In the genomic region with DNA sequence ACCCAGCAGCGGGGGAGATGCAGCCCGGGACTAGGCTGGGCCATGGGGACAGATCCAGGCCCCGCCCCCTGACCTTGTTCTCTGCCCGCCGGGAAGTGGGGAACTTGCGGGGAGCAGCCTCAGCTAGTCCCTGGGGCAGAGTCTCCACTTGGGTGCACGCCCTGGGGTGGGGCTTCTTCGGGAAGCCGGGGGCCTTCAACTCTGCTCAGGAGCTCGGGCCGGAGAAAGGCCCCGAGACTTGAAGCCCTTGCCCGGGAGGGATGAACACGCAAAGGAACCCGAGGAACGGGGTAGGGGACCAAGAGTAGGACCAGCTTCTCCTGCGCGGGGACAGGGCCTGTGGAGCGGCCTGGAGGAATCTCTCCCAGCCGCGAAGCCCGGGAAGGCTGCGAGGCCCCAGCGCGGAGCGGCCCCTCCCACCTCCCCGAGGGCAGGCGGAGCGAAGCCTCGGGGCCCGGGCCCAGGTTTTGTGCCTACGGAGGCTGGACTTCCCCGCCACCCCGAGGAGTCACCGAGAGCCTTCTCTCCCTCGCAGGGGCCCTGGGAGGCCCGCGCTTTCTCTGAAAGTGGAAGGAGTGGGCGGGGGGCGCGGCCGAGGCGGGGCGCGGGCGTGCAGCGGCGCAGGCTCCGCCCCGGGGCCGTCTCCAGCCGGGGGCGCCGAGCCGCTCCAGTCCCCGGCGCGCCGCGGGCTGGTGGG, we compare ENCODE assay signal across 8 cellular contexts. TPM values are rescaled to one million over a fixed set of nuclear protein-coding genes. Genes with fewer than 3 reads are reported as not detected.
DNase-seq lines count a peak whose midpoint lies in the region; ATAC-seq and TF ChIP-seq lines count a peak whose summit lies in the region.

TSS of gene ITPKA (plus strand) at position 670 of the 697 bp plus-strand sequence. CDS start 54 bp downstream, outside the sequence.

- TF ChIP-seq CTCF in DND-41 (IDR thresholded peaks at IDR 0.05; ENCODE audit: borderline replicate concordance, extremely low read depth, low read length, poor library complexity, severe bottlenecking) (no peak), upper lobe of right lung (IDR thresholded peaks at IDR 0.05) (no peak)

- peak within 1 kb of the TSS; percentile 58 to 76 for H3K4me3 ChIP-seq in DND-41 (ENCODE audit: low read depth in 1 of 2, low read length in 2 of 2)
- H3K4me3 ChIP-seq in upper lobe of right lung = peak within 1 kb of the TSS; percentile 80

- H3K27me3 Mint-ChIP-seq in activated naive CD4-positive, alpha-beta T cell treated with anti-CD3 and anti-CD28 coated beads for 36 hours (ENCODE audit: low read depth) = peaks cover 38% of the 10 kb centered on the region

- peak within 1 kb of the TSS; percentile 94 for H3K9ac ChIP-seq in DND-41 (ENCODE audit: low read depth, low read length)

- peak within 1 kb of the TSS; percentile 98 for H3K4me2 ChIP-seq in DND-41 (ENCODE audit: insufficient read depth, low read length)

- DNase-seq in DND-41 = peak; percentile 81
- DNase-seq in HuH-7 (ENCODE audit: low spot score) = peak; percentile 82
- peak; percentile 44 for DNase-seq in SK-MEL-5 (ENCODE audit: low read depth, low spot score)
- DNase-seq in activated naive CD4-positive, alpha-beta T cell treated with anti-CD3 and anti-CD28 coated beads for 36 hours = peak; percentile 95
- peak; percentile 84 for DNase-seq in glomerular visceral epithelial cell (ENCODE audit: extremely low spot score)
- DNase-seq in pons (ENCODE audit: low spot score) = peak; percentile 18
- DNase-seq in upper lobe of right lung = peak; percentile 86

- H3K27me3 ChIP-seq in DND-41 (ENCODE audit: insufficient read depth, low read length, poor library complexity) (peaks cover 9% of the 10 kb centered on the region), upper lobe of right lung (peaks cover 51% of the 10 kb centered on the region)

- peak within 1 kb of the TSS; percentile 3 for H3K27ac Mint-ChIP-seq in activated naive CD4-positive, alpha-beta T cell treated with anti-CD3 and anti-CD28 coated beads for 36 hours

- H3K36me3 Mint-ChIP-seq in activated naive CD4-positive, alpha-beta T cell treated with anti-CD3 and anti-CD28 coated beads for 36 hours (ENCODE audit: low read depth) = no peaks in the 10 kb centered on the region

- H3K4me1 ChIP-seq in DND-41 (ENCODE audit: insufficient read depth, low read length) = peaks cover 26% of the 10 kb centered on the region
- peaks cover 29% of the 10 kb centered on the region for H3K4me1 ChIP-seq in upper lobe of right lung

- H2AFZ ChIP-seq in DND-41 (ENCODE audit: low read depth, low read length) = peak within 1 kb of the TSS; percentile 94

- H3K9me3 ChIP-seq in DND-41 (ENCODE audit: insufficient read depth, low read length, severe bottlenecking) = no peaks in the 10 kb centered on the region
- H3K9me3 ChIP-seq in upper lobe of right lung = no peaks in the 10 kb centered on the region

- ATAC-seq in DND-41 (ENCODE audit: insufficient read depth, low read depth) (peak; percentile 81), GM21515 (IDR thresholded peaks at IDR 0.05; ENCODE audit: unreplicated experiment) (peak; percentile 62), upper lobe of right lung (peak; percentile 84)

- CTCF ChIA-PET in activated naive CD4-positive, alpha-beta T cell treated with anti-CD3 and anti-CD28 coated beads for 36 hours (lab: Charles Lee) = interaction anchor here (0.7 to 1.2 kb wide), 3 partner anchors 12 to 28 kb away, joined by 3 to 9 read pairs (median 3); no protein-coding TSS in a partner anchor

- no peaks in the 10 kb centered on the region for H3K36me3 ChIP-seq in DND-41 (ENCODE audit: insufficient read depth, low read length)
- no peaks in the 10 kb centered on the region for H3K36me3 ChIP-seq in upper lobe of right lung

- H4K20me1 ChIP-seq in DND-41 (ENCODE audit: insufficient read depth, low read length) = peaks cover 4% of the 10 kb centered on the region; the same call in 1 of the 2 replicates

- H3K27ac ChIP-seq in DND-41 (ENCODE audit: low read length) (peak within 1 kb of the TSS; percentile 88), upper lobe of right lung (no peak within 1 kb of the TSS)

- no peaks in the 10 kb centered on the region for H3K9me3 Mint-ChIP-seq in activated naive CD4-positive, alpha-beta T cell treated with anti-CD3 and anti-CD28 coated beads for 36 hours

- peak within 1 kb of the TSS; percentile 59 for H3K4me3 Mint-ChIP-seq in activated naive CD4-positive, alpha-beta T cell treated with anti-CD3 and anti-CD28 coated beads for 36 hours

- H3K79me2 ChIP-seq in DND-41 (ENCODE audit: insufficient read depth, low read length) = no peaks in the 10 kb centered on the region

- intact Hi-C loops in activated naive CD4-positive, alpha-beta T cell treated with anti-CD3 and anti-CD28 coated beads for 36 hours (cut with micrococcal nuclease) = loop anchor here (1.0 to 5.0 kb wide), 9 partner anchors 8 to 444 kb away; partner anchors contain the start of genes NDUFAF1, NUSAP1, OIP5 and RPAP1
- intact Hi-C loops in upper lobe of right lung (cut with DNase I) = no loop called here

- H3K4me1 Mint-ChIP-seq in activated naive CD4-positive, alpha-beta T cell treated with anti-CD3 and anti-CD28 coated beads for 36 hours (ENCODE audit: low read depth) = peaks cover 32% of the 10 kb centered on the region

- in situ Hi-C loops in SK-MEL-5 (cut with HindIII; ENCODE audit: low pct_unique_long_range_greater_than_20kb, low sequenced_read_pairs) = no loop called here

RNA-seq across cellular contexts. Expression of gene ITPKA, which starts in this region (rescaled TPM):
- total RNA-seq in SK-MEL-5 (2014; rRNA removed; shearing (Covaris generic)) = 0.45 and 0.85 TPM in 2 replicates
- 1.5 and 2.5 TPM in 2 replicates for polyA plus RNA-seq in SK-MEL-5 (2015; cell fraction: cytosol; rRNA removed)
- polyA plus RNA-seq in SK-MEL-5 (2015; cell fraction: nucleus; rRNA removed) = 0.30 and 0.34 TPM in 2 replicates
- total RNA-seq in activated naive CD4-positive, alpha-beta T cell treated with anti-CD3 and anti-CD28 coated beads for 36 hours = 1 to 10 TPM; 1.0 to 1.7 TPM
- total RNA-seq in upper lobe of right lung = 0.67 TPM

Comparison
In these comparisons a context has a peak if more than half of its experiments do, and no peak if none do; other contexts are left out.
1. Peak in DNase-seq, ATAC-seq and H3K4me3 ChIP-seq in upper lobe of right lung; RNA of the gene not detected or under 1 TPM.
2. DNase-seq: peak in every context shown above with its lines; median percentile 95 in activated naive CD4-positive, alpha-beta T cell treated with anti-CD3 and anti-CD28 coated beads for 36 hours; 86 in upper lobe of right lung; 84 in glomerular visceral epithelial cell; 82 in HuH-7; 81 in DND-41; 44 in SK-MEL-5; 18 in pons.